2 cellular contexts compared by ENCODE assay signal in the genomic region with DNA sequence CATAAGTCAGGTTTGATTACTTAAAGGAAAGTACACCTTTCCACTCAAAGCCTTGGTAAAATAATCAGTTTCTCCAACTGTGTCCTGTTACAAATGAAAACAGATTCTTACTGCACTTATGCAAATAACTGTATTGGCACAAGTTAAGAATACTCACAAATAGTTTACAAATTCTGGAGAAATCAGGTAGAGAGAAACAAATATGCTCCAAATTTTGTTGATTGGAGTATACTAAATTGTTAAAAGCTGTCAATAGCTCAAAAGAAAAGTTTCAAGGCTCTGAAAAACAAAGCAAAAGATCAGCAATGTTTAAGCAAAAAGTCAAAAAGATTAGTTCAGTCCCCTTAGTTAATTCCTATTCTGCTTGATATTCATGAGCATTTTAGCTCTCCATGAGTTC. TPM values are rescaled to one million over a fixed set of nuclear protein-coding genes. Genes with fewer than 3 reads are reported as not detected.
"Had no signal": no experiment of that assay in that cellular context is flagged by ENCODE, and none has a peak within 500 bp of the region (broad histone marks: within the 10 kb centered on the region; RNA-seq: fewer than 3 reads in every experiment).

No MANE protein-coding gene starts in this region.

RNA-seq across cellular contexts. Expression of a gene that starts 24.5 kb away (rescaled TPM):
- total RNA-seq: naive thymus-derived CD8-positive, alpha-beta T cell; smooth muscle cell had no signal
- polyA plus RNA-seq: smooth muscle cell had no signal
